7 cellular contexts compared by ENCODE assay signal in the genomic region with DNA sequence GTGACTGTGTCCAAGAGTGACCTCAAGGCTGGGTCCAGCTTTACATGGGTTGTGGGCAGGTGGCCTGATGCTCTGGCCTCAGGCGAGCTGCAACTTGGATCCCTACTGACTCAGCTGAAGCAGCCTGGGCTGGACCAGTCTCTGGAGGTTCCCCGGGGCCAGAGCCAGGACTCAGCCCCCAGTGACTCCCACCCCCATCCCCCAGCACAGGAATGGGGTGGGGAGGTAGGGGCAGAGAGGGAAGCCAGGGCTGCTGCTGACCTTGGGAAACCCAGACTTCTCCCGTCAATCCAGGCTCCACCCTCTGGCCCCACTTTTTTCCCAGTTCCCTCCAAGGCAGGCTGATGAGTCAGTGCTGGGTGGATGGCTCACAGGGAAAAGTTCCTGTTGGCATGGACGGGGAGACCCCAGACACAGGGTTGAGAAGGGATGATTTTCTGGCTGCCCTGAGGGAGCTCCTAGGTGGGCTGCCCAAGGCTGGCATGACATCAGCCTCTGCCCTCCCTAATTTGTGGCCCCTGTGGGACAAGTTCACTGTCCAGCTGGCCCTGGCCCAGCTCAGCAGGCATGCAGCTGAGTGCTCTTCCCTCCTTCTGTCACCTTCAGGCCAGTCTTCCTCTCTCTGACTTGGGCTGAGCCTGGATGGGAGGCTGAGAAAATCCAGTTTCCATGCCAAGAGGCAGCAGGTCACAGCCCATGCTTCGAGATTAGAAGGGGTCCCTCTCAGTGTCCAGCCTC. TPM values are rescaled to one million over a fixed set of nuclear protein-coding genes. Genes with fewer than 3 reads are reported as not detected.
DNase-seq lines count a peak whose midpoint lies in the region; ATAC-seq, FAIRE-seq and TF ChIP-seq lines count a peak whose summit lies in the region.

No MANE protein-coding gene starts in this region.

- no peaks in the 10 kb centered on the region for H3K9me3 ChIP-seq in left lung
- H3K9me3 ChIP-seq in suprapubic skin: no peaks in the 10 kb centered on the region

- H3K4me3 ChIP-seq in GM12865 (ENCODE audit: low read depth, low read length) (peak overlapping the region; percentile 80), left lung (peak overlapping the region; percentile 82 to 94), suprapubic skin (peak overlapping the region; percentile 81)

- TF ChIP-seq POLR2A in suprapubic skin (IDR thresholded peaks at IDR 0.05): peak in 1 of 2 donors; percentile 6

- H3K27me3 ChIP-seq in left lung: no peaks in the 10 kb centered on the region
- H3K27me3 ChIP-seq in suprapubic skin: no peaks in the 10 kb centered on the region

- 0% methylated on average over 3 of the region's 5 CpGs for WGBS in suprapubic skin

- TF ChIP-seq CTCF in GM12865 (IDR thresholded peaks at IDR 0.05; ENCODE audit: insufficient read depth, low read depth, low read length, missing control alignments) (no peak), left lung (IDR thresholded peaks at IDR 0.05) (no peak), suprapubic skin (IDR thresholded peaks at IDR 0.05) (no peak), D721Med (IDR thresholded peaks at IDR 0.05; ENCODE audit: insufficient read depth, missing control alignments) (no peak)

- no peak for TF ChIP-seq EP300 in suprapubic skin (IDR thresholded peaks at IDR 0.05)

- peak; percentile 33 for ATAC-seq in left lung

- H3K4me1 ChIP-seq in left lung (peaks cover 55 to 88% of the 10 kb centered on the region in 2 donors), suprapubic skin (peaks cover 92% of the 10 kb centered on the region)

- intact Hi-C loops in left lung (cut with DNase I): no loop called here

- peaks cover 0 to 58% of the 10 kb centered on the region in 2 donors for H3K36me3 ChIP-seq in left lung
- peaks cover 22% of the 10 kb centered on the region for H3K36me3 ChIP-seq in suprapubic skin

- peak overlapping the region; percentile 62 for H3K27ac ChIP-seq in caudate nucleus (ENCODE audit: low read depth, low read length)
- peak overlapping the region; percentile 94 to 96 for H3K27ac ChIP-seq in left lung
- H3K27ac ChIP-seq in suprapubic skin: peak overlapping the region; percentile 95

- FAIRE-seq in D721Med (lab: Jason Lieb, UNC): no peak

- DNase-seq in GM12865 (ENCODE audit: low read depth): no peak
- peak; percentile 79 for DNase-seq in NCI-H446 treated with DMSO at 0.1 percent for 48 hours (lab: John Stamatoyannopoulos, UW)
- DNase-seq in caudate nucleus (lab: John Stamatoyannopoulos, UW): peak in 4 of 61 donors; percentile 27 to 70 (median 54)
- DNase-seq in left lung: peak; percentile 78 to 82
- peak; percentile 87 to 90 for DNase-seq in suprapubic skin (ENCODE audit: low spot score in 2 of 2)
- DNase-seq in D721Med (ENCODE audit: insufficient read length, low spot score): no peak
- no peak for DNase-seq in NCI-H2029 (lab: John Stamatoyannopoulos, UW)

RNA-seq across cellular contexts. Expression of gene ZC3H12A, which starts 2.2 kb away (rescaled TPM):
- total RNA-seq in left lung (10 to 100 TPM; 10.2 to 28.0 TPM), suprapubic skin (100 to 1,000 TPM in 1 of 4 donors, 10 to 100 TPM in 3; 47.7 to 107 (median 56.1) TPM)

RNA-seq across cellular contexts. Expression of gene MEAF6, which starts 37.9 kb away (rescaled TPM):
- 10 to 100 TPM; 47.7 to 56.0 TPM for total RNA-seq in left lung
- total RNA-seq in suprapubic skin: 100 to 1,000 TPM in 1 of 4 donors, 10 to 100 TPM in 3; 63.6 to 105 (median 68.7) TPM

Comparison
In these comparisons a context has a peak if more than half of its experiments do, and no peak if none do; other contexts are left out.
1. DNase-seq: peak in NCI-H446 treated with DMSO at 0.1 percent for 48 hours (single experiment), left lung (2 of 2) and suprapubic skin (2 of 2); none in GM12865 (single experiment), D721Med (single experiment) and NCI-H2029 (single experiment).
2. Peak in every context shown above with its lines, with median percentiles within 50 percentile points of each other: H3K4me3 ChIP-seq and H3K27ac ChIP-seq.